In genomic region chr11:117947751-117948150, GRCh38 we compare ENCODE assay signal across 12 cellular contexts. TPM values are rescaled to one million over a fixed set of nuclear protein-coding genes. Genes with fewer than 3 reads are reported as not detected.
DNase-seq lines count a peak whose midpoint lies in the region; ATAC-seq, FAIRE-seq and TF ChIP-seq lines count a peak whose summit lies in the region.
"Not testable (repeated sequence)": the region's sequence is repeated elsewhere in the genome, so short reads cannot be mapped to it uniquely, and the experiment has no call there.
"Had no signal": no experiment of that assay in that cellular context is flagged by ENCODE, and none has a peak within 500 bp of the region (broad histone marks: within the 10 kb centered on the region; RNA-seq: fewer than 3 reads in every experiment).

No MANE protein-coding gene starts in this region.

- CTCF ChIA-PET in CD8-positive, alpha-beta memory T cell (lab: Charles Lee): interaction anchor here (0.7 to 12.1 kb wide), 35 partner anchors 8 to 205 kb away, joined by 3 to 296 read pairs (median 7); partner anchors contain the start of genes FXYD2, IL10RA and SMIM35
- CTCF ChIA-PET in activated CD8-positive, alpha-beta T cell treated with anti-CD3 and anti-CD28 coated beads for 36 hours (lab: Charles Lee): interaction anchor here (0.7 to 11.3 kb wide), 37 partner anchors 9 to 522 kb away, joined by 3 to 386 read pairs (median 10); partner anchors contain the start of genes FXYD2, IL10RA and TMPRSS13
- CTCF ChIA-PET in K562 (lab: Yijun Ruan, JAX; ENCODE audit: low intra/inter-chr PET ratio): interaction anchor here (1.0 to 4.9 kb wide), 4 partner anchors 104 to 129 kb away, joined by 5 to 37 read pairs (median 20); no protein-coding TSS in a partner anchor

- POLR2A ChIA-PET in CD8-positive, alpha-beta memory T cell (lab: Charles Lee): interaction anchor here (0.8 to 1.6 kb wide), 6 partner anchors 49 to 105 kb away, joined by 3 to 6 read pairs (median 4); no protein-coding TSS in a partner anchor
- POLR2A ChIA-PET in activated CD8-positive, alpha-beta T cell treated with anti-CD3 and anti-CD28 coated beads for 36 hours (lab: Charles Lee): interaction anchor here (1.3 to 2.4 kb wide), 7 partner anchors 16 to 125 kb away, joined by 3 to 15 read pairs (median 5); partner anchors contain the start of gene IL10RA
- POLR2A ChIA-PET in K562 (lab: Yijun Ruan, JAX): interaction anchor here (1.3 kb wide), 1 partner anchor 105 kb away, joined by 7 read pairs; no protein-coding TSS in a partner anchor

- intact Hi-C loops in activated CD8-positive, alpha-beta T cell treated with anti-CD3 and anti-CD28 coated beads for 36 hours (cut with micrococcal nuclease): loop anchor here (1.0 kb wide), 1 partner anchor 103 kb away; no protein-coding TSS in a partner anchor
- intact Hi-C loops in K562 (cut with micrococcal nuclease): loop anchor here (1.0 to 10.0 kb wide), 6 partner anchors 35 to 523 kb away; partner anchors contain the start of gene SCN2B

- not testable (repeated sequence) for H3K36me3 Mint-ChIP-seq in CD8-positive, alpha-beta memory T cell; T-helper 17 cell (ENCODE audit: low read depth); activated CD8-positive, alpha-beta T cell treated with anti-CD3 and anti-CD28 coated beads for 36 hours (ENCODE audit: low read depth); activated T-helper 17 cell treated with anti-CD3 and anti-CD28 coated beads, Interleukin-2, amount 50 U/mL, for 72 hours (ENCODE audit: low read depth); endodermal cell (ENCODE audit: low read depth); natural killer cell treated with Interleukin-12 subunit alpha and Interleukin-12 subunit beta and Interleukin-15 and Interleukin-18, amount 100 ng/mL, for 72 hours; stimulated activated naive B cell treated with anti-CD40 and anti-IgM and Interleukin-4, amounts not matched to agents 10 μg/mL and 1 μg/mL and 100 μg/mL, for 72 hours

- not testable (repeated sequence) for DNase-seq in CD8-positive, alpha-beta memory T cell; T-helper 17 cell; activated CD8-positive, alpha-beta T cell treated with anti-CD3 and anti-CD28 coated beads for 36 hours; K562 (ENCODE audit: extremely low read depth in 1 of 4, low spot score in 3 of 4); natural killer cell treated with Interleukin-12 subunit alpha and Interleukin-12 subunit beta and Interleukin-15 and Interleukin-18, amount 100 ng/mL, for 72 hours (ENCODE audit: low spot score); stimulated activated naive B cell treated with anti-CD40 and anti-IgM and Interleukin-4, amounts not matched to agents 10 μg/mL and 1 μg/mL and 100 μg/mL, for 72 hours
- DNase-seq in endodermal cell: peak; percentile 13

- not testable (repeated sequence) for ATAC-seq in T-helper 17 cell; activated CD8-positive, alpha-beta T cell treated with anti-CD3 and anti-CD28 coated beads for 36 hours; activated T-helper 17 cell treated with anti-CD3 and anti-CD28 coated beads, Interleukin-2, amount 50 U/mL, for 72 hours (replicated peaks); K562; natural killer cell treated with Interleukin-12 subunit alpha and Interleukin-12 subunit beta and Interleukin-15 and Interleukin-18, amount 100 ng/mL, for 72 hours; stimulated activated naive B cell treated with anti-CD40 and anti-IgM and Interleukin-4, amounts not matched to agents 10 μg/mL and 1 μg/mL and 100 μg/mL, for 72 hours (replicated peaks)

- peaks cover 60 to 84% (median 83%) of the 10 kb centered on the region in 3 donors for H3K4me1 Mint-ChIP-seq in CD8-positive, alpha-beta memory T cell
- H3K4me1 Mint-ChIP-seq in T-helper 17 cell: peaks cover 53% of the 10 kb centered on the region
- H3K4me1 Mint-ChIP-seq in activated CD8-positive, alpha-beta T cell treated with anti-CD3 and anti-CD28 coated beads for 36 hours (ENCODE audit: low read depth): peaks cover 83% of the 10 kb centered on the region
- H3K4me1 Mint-ChIP-seq in activated T-helper 17 cell treated with anti-CD3 and anti-CD28 coated beads, Interleukin-2, amount 50 U/mL, for 72 hours: peaks cover 62% of the 10 kb centered on the region
- H3K4me1 Mint-ChIP-seq in endodermal cell: not testable (repeated sequence)
- H3K4me1 Mint-ChIP-seq in natural killer cell treated with Interleukin-12 subunit alpha and Interleukin-12 subunit beta and Interleukin-15 and Interleukin-18, amount 100 ng/mL, for 72 hours (ENCODE audit: low read depth in 2 of 2): peaks cover 66 to 72% of the 10 kb centered on the region in 2 donors
- peaks cover 61 to 87% of the 10 kb centered on the region in 2 donors for H3K4me1 Mint-ChIP-seq in stimulated activated naive B cell treated with anti-CD40 and anti-IgM and Interleukin-4, amounts not matched to agents 10 μg/mL and 1 μg/mL and 100 μg/mL, for 72 hours

- not testable (repeated sequence) for H3K27me3 ChIP-seq in CD8-positive, alpha-beta memory T cell (ENCODE audit: insufficient read depth, low read length, poor library complexity, severe bottlenecking); K562 (ENCODE audit: control insufficient read depth in 2 of 2, insufficient read depth in 2 of 2, low read length in 2 of 2); endodermal cell (ENCODE audit: control insufficient read depth, insufficient read depth, low read length, poor library complexity, severe bottlenecking)

- peaks cover 65% of the 10 kb centered on the region for H3K4me1 ChIP-seq in CD8-positive, alpha-beta memory T cell (ENCODE audit: insufficient read depth, low read length)
- H3K4me1 ChIP-seq in K562 (replicated peaks in 1 of 2; ENCODE audit: control insufficient read depth in 2 of 2, insufficient read depth in 2 of 2, low read length in 2 of 2): peaks cover 26 to 47% of the 10 kb centered on the region in 2 experiments
- not testable (repeated sequence) for H3K4me1 ChIP-seq in endodermal cell (ENCODE audit: control insufficient read depth, insufficient read depth, low read length)

- WGBS in K562 (ENCODE audit: insufficient coverage, low coverage, missing lambda C conversion rate): 49% methylated on average over 10 of the region's 10 CpGs
- 96% methylated on average over 7 to 9 of the region's 10 CpGs for WGBS in endodermal cell (ENCODE audit: insufficient coverage in 1 of 2, insufficient read length in 1 of 2), 2 experiments

- H3K9me3 Mint-ChIP-seq in CD8-positive, alpha-beta memory T cell; activated CD8-positive, alpha-beta T cell treated with anti-CD3 and anti-CD28 coated beads for 36 hours; activated T-helper 17 cell treated with anti-CD3 and anti-CD28 coated beads, Interleukin-2, amount 50 U/mL, for 72 hours; endodermal cell; natural killer cell treated with Interleukin-12 subunit alpha and Interleukin-12 subunit beta and Interleukin-15 and Interleukin-18, amount 100 ng/mL, for 72 hours; stimulated activated naive B cell treated with anti-CD40 and anti-IgM and Interleukin-4, amounts not matched to agents 10 μg/mL and 1 μg/mL and 100 μg/mL, for 72 hours: not testable (repeated sequence)

- not testable (repeated sequence) for H3K9ac ChIP-seq in K562 (ENCODE audit: insufficient read depth in 1 of 2, low read depth in 2 of 2, low read length in 2 of 2); endodermal cell (ENCODE audit: extremely low read depth, low read length, poor library complexity, severe bottlenecking)

- TF ChIP-seq RAD21 in K562 (CRISPR knock-in tag; conservative IDR thresholded peaks at IDR 0.05 in 1 of 2, IDR thresholded peaks at IDR 0.05 in 1 of 2): not testable (repeated sequence)

- TF ChIP-seq POLR2A in K562 (conservative IDR thresholded peaks at IDR 0.05): not testable (repeated sequence)

- not testable (repeated sequence) for TF ChIP-seq CTCF in activated CD8-positive, alpha-beta T cell treated with anti-CD3 and anti-CD28 coated beads for 36 hours (IDR thresholded peaks at IDR 0.05); K562 (IDR thresholded peaks at IDR 0.05 in 2 of 3, conservative IDR thresholded peaks at IDR 0.05 in 1 of 3; ENCODE audit: insufficient read depth in 2 of 3, low read depth in 1 of 3, low read length in 3 of 3); endodermal cell (conservative IDR thresholded peaks at IDR 0.05)

- H3K4me3 Mint-ChIP-seq in CD8-positive, alpha-beta memory T cell: peak overlapping the region in 4 of 7 donors; percentile 3 to 37 (median 10)
- H3K4me3 Mint-ChIP-seq in T-helper 17 cell: peak overlapping the region; percentile 65
- not testable (repeated sequence) for H3K4me3 Mint-ChIP-seq in activated CD8-positive, alpha-beta T cell treated with anti-CD3 and anti-CD28 coated beads for 36 hours; endodermal cell; natural killer cell treated with Interleukin-12 subunit alpha and Interleukin-12 subunit beta and Interleukin-15 and Interleukin-18, amount 100 ng/mL, for 72 hours; stimulated activated naive B cell treated with anti-CD40 and anti-IgM and Interleukin-4, amounts not matched to agents 10 μg/mL and 1 μg/mL and 100 μg/mL, for 72 hours
- peak overlapping the region; percentile 31 for H3K4me3 Mint-ChIP-seq in activated T-helper 17 cell treated with anti-CD3 and anti-CD28 coated beads, Interleukin-2, amount 50 U/mL, for 72 hours

- H4K20me1 ChIP-seq in K562 (replicated peaks; ENCODE audit: control insufficient read depth, insufficient read depth, low read length): not testable (repeated sequence)

- BruUV-seq in K562 (replicated peaks; lab: Mats Ljungman, UMichigan): not testable (repeated sequence)

- not testable (repeated sequence) for H3K9me1 ChIP-seq in K562 (ENCODE audit: control insufficient read depth, insufficient read depth, low read length)

- H2AFZ ChIP-seq in K562 (ENCODE audit: low read depth, low read length): not testable (repeated sequence)

- in situ Hi-C loops in K562 (cut with MboI): loop anchor here (5.0 to 10.0 kb wide), 3 partner anchors 103 to 125 kb away; partner anchors contain the start of gene FXYD2

- H3K79me2 ChIP-seq in K562 (ENCODE audit: control insufficient read depth, insufficient read depth, low read length): not testable (repeated sequence)

- H3K27ac ChIP-seq in CD8-positive, alpha-beta memory T cell (ENCODE audit: low read depth, low read length); K562 (ENCODE audit: extremely low read depth, low read depth, low read length); endodermal cell (ENCODE audit: low read depth, low read length): not testable (repeated sequence)

- H3K4me2 ChIP-seq in K562 (ENCODE audit: insufficient read depth, low read length): not testable (repeated sequence)

- H3K27ac Mint-ChIP-seq in CD8-positive, alpha-beta memory T cell: peak overlapping the region in 6 of 8 donors; percentile 48 to 91 (median 62)
- peak overlapping the region; percentile 97 for H3K27ac Mint-ChIP-seq in T-helper 17 cell
- peak overlapping the region; percentile 16 for H3K27ac Mint-ChIP-seq in activated CD8-positive, alpha-beta T cell treated with anti-CD3 and anti-CD28 coated beads for 36 hours
- peak overlapping the region; percentile 61 for H3K27ac Mint-ChIP-seq in activated T-helper 17 cell treated with anti-CD3 and anti-CD28 coated beads, Interleukin-2, amount 50 U/mL, for 72 hours
- H3K27ac Mint-ChIP-seq in endodermal cell: not testable (repeated sequence)
- H3K27ac Mint-ChIP-seq in natural killer cell treated with Interleukin-12 subunit alpha and Interleukin-12 subunit beta and Interleukin-15 and Interleukin-18, amount 100 ng/mL, for 72 hours: peak overlapping the region; percentile 46 to 84
- peak overlapping the region; percentile 14 for H3K27ac Mint-ChIP-seq in stimulated activated naive B cell treated with anti-CD40 and anti-IgM and Interleukin-4, amounts not matched to agents 10 μg/mL and 1 μg/mL and 100 μg/mL, for 72 hours

- not testable (repeated sequence) for FAIRE-seq in K562 (lab: Jason Lieb, UNC)

- not testable (repeated sequence) for H3K27me3 Mint-ChIP-seq in CD8-positive, alpha-beta memory T cell; T-helper 17 cell; activated CD8-positive, alpha-beta T cell treated with anti-CD3 and anti-CD28 coated beads for 36 hours; activated T-helper 17 cell treated with anti-CD3 and anti-CD28 coated beads, Interleukin-2, amount 50 U/mL, for 72 hours; endodermal cell (ENCODE audit: insufficient read depth); natural killer cell treated with Interleukin-12 subunit alpha and Interleukin-12 subunit beta and Interleukin-15 and Interleukin-18, amount 100 ng/mL, for 72 hours; stimulated activated naive B cell treated with anti-CD40 and anti-IgM and Interleukin-4, amounts not matched to agents 10 μg/mL and 1 μg/mL and 100 μg/mL, for 72 hours

- H3K36me3 ChIP-seq in CD8-positive, alpha-beta memory T cell (ENCODE audit: insufficient read depth, low read length); K562 (ENCODE audit: control insufficient read depth, insufficient read depth, low read length); endodermal cell (ENCODE audit: control insufficient read depth, insufficient read depth, low read length): not testable (repeated sequence)

- H3K4me3 ChIP-seq in CD8-positive, alpha-beta memory T cell (ENCODE audit: low read length); K562; endodermal cell (ENCODE audit: low read length): not testable (repeated sequence)

- not testable (repeated sequence) for TF ChIP-seq EP300 in K562 (IDR thresholded peaks at IDR 0.05; ENCODE audit: low read length)

- H3K9me3 ChIP-seq in CD8-positive, alpha-beta memory T cell (ENCODE audit: low read length); T-helper 17 cell (ENCODE audit: control insufficient read depth, low read length, poor library complexity, severe bottlenecking); K562 (replicated peaks; ENCODE audit: control insufficient read depth, insufficient read depth, low read depth, low read length); endodermal cell (ENCODE audit: control insufficient read depth, low read length): not testable (repeated sequence)

RNA-seq across cellular contexts. Expression of gene TMPRSS13, which starts 18.5 kb away (rescaled TPM):
- total RNA-seq in CD8-positive, alpha-beta memory T cell: 1 to 10 TPM; 1.4 to 1.5 TPM
- polyA plus RNA-seq in CD8-positive, alpha-beta memory T cell: 1.5 TPM
- 1 to 10 TPM; 2.0 to 2.4 TPM for total RNA-seq in T-helper 17 cell
- total RNA-seq in activated CD8-positive, alpha-beta T cell treated with anti-CD3 and anti-CD28 coated beads for 36 hours: 1 to 10 TPM; 3.5 to 4.7 TPM
- total RNA-seq in activated T-helper 17 cell treated with anti-CD3 and anti-CD28 coated beads, Interleukin-2, amount 50 U/mL, for 72 hours: 1 to 10 TPM in 1 of 2 donors, under 1 TPM in 1; 0.61 to 2.1 TPM
- 1.1 TPM in 2 replicates for total RNA-seq in K562 (2011; cell fraction: chromatin; rRNA removed; ENCODE audit: low replicate concordance)
- 0.33 and 0.66 TPM in 2 replicates for total RNA-seq in K562 (2011; cell fraction: nucleolus; rRNA removed)
- 0.46 and 0.59 TPM in 2 replicates for total RNA-seq in K562 (2011; cell fraction: nucleoplasm; rRNA removed)
- 0.08 and 0.27 TPM in 2 replicates for total RNA-seq in K562 (2014; rRNA removed)
- 0.15 TPM in 1 of 2 replicates, not detected in the other for total RNA-seq in K562 (2014; rRNA removed; fragmentation: Illumina TruSeq; extraction: Trizol)
- total RNA-seq in K562 (2015; rRNA removed; fragmentation: Illumina TruSeq; extraction: Trizol): 0.14 and 0.19 TPM in 2 replicates
- total RNA-seq in K562 (2021): 0.29 and 0.34 TPM in 2 replicates
- 0.25 and 0.37 TPM in 2 replicates for polyA plus RNA-seq in K562 (2011; rRNA removed)
- polyA plus RNA-seq in K562 (2011; cell fraction: cytosol; rRNA removed): 0.24 and 0.46 TPM in 2 replicates
- 1.2 and 1.7 TPM in 2 replicates for polyA plus RNA-seq in K562 (2011; cell fraction: nucleus; rRNA removed)
- 0.29 and 0.48 TPM in 2 replicates for polyA plus RNA-seq in K562 (2012)
- 0.13 and 0.24 TPM in 2 replicates for polyA plus RNA-seq in K562 (2014; fragmentation: Illumina TruSeq; extraction: Trizol)
- under 1 TPM; 0.11 to 0.13 TPM for polyA plus RNA-seq in K562 (2014; fragmentation: Nextera tagmentation; extraction: Ambion mirVana)
- 0.23 and 0.25 TPM in 2 replicates for polyA plus RNA-seq in K562 (2014; rRNA removed)
- 0.21 TPM in 2 replicates for polyA minus RNA-seq in K562 (2011; rRNA and poly(A)+ RNA removed)
- polyA minus RNA-seq in K562 (2011; cell fraction: cytosol; rRNA and poly(A)+ RNA removed): 0.48 TPM in 1 of 2 replicates, not detected in the other
- polyA minus RNA-seq in K562 (2011; cell fraction: nucleus; rRNA and poly(A)+ RNA removed): 0.40 and 0.44 TPM in 2 replicates
- total RNA-seq in endodermal cell: 1 to 10 TPM; 2.5 to 6.4 TPM
- 0.61 TPM for polyA plus RNA-seq in endodermal cell (2013, experiment 1 of 2)
- polyA plus RNA-seq in endodermal cell (2013, experiment 2 of 2): 0.46 TPM
- total RNA-seq in natural killer cell treated with Interleukin-12 subunit alpha and Interleukin-12 subunit beta and Interleukin-15 and Interleukin-18, amount 100 ng/mL, for 72 hours: under 1 TPM; 0.19 to 0.36 TPM
- total RNA-seq: GM23248, HepG2 had no signal
- polyA plus RNA-seq: A549, AG04450, GM23248, HepG2 had no signal

RNA-seq across cellular contexts. Expression of gene IL10RA, which starts 38.4 kb away (rescaled TPM):
- 100 to 1,000 TPM; 120 to 122 TPM for total RNA-seq in CD8-positive, alpha-beta memory T cell
- polyA plus RNA-seq in CD8-positive, alpha-beta memory T cell: 659 TPM
- total RNA-seq in T-helper 17 cell (100 to 1,000 TPM; 262 to 274 TPM), K562 (2014; rRNA removed) (2.9 and 3.5 TPM in 2 replicates), K562 (2014; rRNA removed; fragmentation: Illumina TruSeq; extraction: Trizol) (2.0 and 2.9 TPM in 2 replicates), K562 (2015; rRNA removed; fragmentation: Illumina TruSeq; extraction: Trizol) (1.4 and 2.1 TPM in 2 replicates), K562 (2021) (4.6 and 4.9 TPM in 2 replicates), endodermal cell (under 1 TPM; 0.46 to 0.51 TPM)
- 10 to 100 TPM; 73.3 to 80.9 TPM for total RNA-seq in activated CD8-positive, alpha-beta T cell treated with anti-CD3 and anti-CD28 coated beads for 36 hours
- total RNA-seq in activated T-helper 17 cell treated with anti-CD3 and anti-CD28 coated beads, Interleukin-2, amount 50 U/mL, for 72 hours: 100 to 1,000 TPM in 1 of 2 donors, 10 to 100 TPM in 1; 63.0 to 108 TPM
- total RNA-seq in K562 (2011; cell fraction: chromatin; rRNA removed; ENCODE audit: low replicate concordance): 33.8 and 58.3 TPM in 2 replicates
- total RNA-seq in K562 (2011; cell fraction: nucleolus; rRNA removed): 34.2 and 42.5 TPM in 2 replicates
- total RNA-seq in K562 (2011; cell fraction: nucleoplasm; rRNA removed): 41.9 and 43.4 TPM in 2 replicates
- polyA plus RNA-seq in K562 (2011; rRNA removed) (15.4 and 17.3 TPM in 2 replicates), K562 (2014; fragmentation: Illumina TruSeq; extraction: Trizol) (4.0 and 4.5 TPM in 2 replicates), K562 (2014; fragmentation: Nextera tagmentation; extraction: Ambion mirVana) (under 1 TPM; 0.17 to 0.48 TPM), K562 (2014; rRNA removed) (2.7 and 3.6 TPM in 2 replicates)
- polyA plus RNA-seq in K562 (2011; cell fraction: cytosol; rRNA removed): 9.1 and 23.9 TPM in 2 replicates
- polyA plus RNA-seq in K562 (2011; cell fraction: nucleus; rRNA removed): 18.2 and 38.1 TPM in 2 replicates
- polyA plus RNA-seq in K562 (2012): 3.8 and 12.5 TPM in 2 replicates
- 19.8 and 20.3 TPM in 2 replicates for polyA minus RNA-seq in K562 (2011; rRNA and poly(A)+ RNA removed)
- 7.5 and 11.4 TPM in 2 replicates for polyA minus RNA-seq in K562 (2011; cell fraction: cytosol; rRNA and poly(A)+ RNA removed)
- 24.1 and 28.3 TPM in 2 replicates for polyA minus RNA-seq in K562 (2011; cell fraction: nucleus; rRNA and poly(A)+ RNA removed)
- polyA plus RNA-seq in endodermal cell (2013, experiment 1 of 2): not detected
- 0.37 TPM for polyA plus RNA-seq in endodermal cell (2013, experiment 2 of 2)
- 10 to 100 TPM; 59.8 to 83.6 TPM for total RNA-seq in natural killer cell treated with Interleukin-12 subunit alpha and Interleukin-12 subunit beta and Interleukin-15 and Interleukin-18, amount 100 ng/mL, for 72 hours
- total RNA-seq: GM23248, HepG2 had no signal
- polyA plus RNA-seq: AG04450, GM23248, HepG2 had no signal
